Comparison of ENCODE assay signal across 12 cellular contexts in genomic region chrX:16822723-16823122, GRCh38. TPM values are rescaled to one million over a fixed set of nuclear protein-coding genes. Genes with fewer than 3 reads are reported as not detected.
DNase-seq lines count a peak whose midpoint lies in the region; ATAC-seq and TF ChIP-seq lines count a peak whose summit lies in the region.
"Had no signal": no experiment of that assay in that cellular context is flagged by ENCODE, and none has a peak within 500 bp of the region (broad histone marks: within the 10 kb centered on the region; RNA-seq: fewer than 3 reads in every experiment).

No MANE protein-coding gene starts in this region.

- no peak overlapping the region; the same call in 1 of the 2 replicates for H3K4ac ChIP-seq in IMR-90 (ENCODE audit: low read depth, low read length)

- H2BK120ac ChIP-seq in IMR-90 (ENCODE audit: low read depth, low read length), result no peak overlapping the region

- dilution Hi-C loops in IMR-90 (cut with HindIII; ENCODE audit: low sequenced_read_pairs, unreplicated experiment), result no loop called here

- intact Hi-C loops in IMR-90 (cut with micrococcal nuclease), result no loop called here
- intact Hi-C loops in activated T-helper 2 cell treated with anti-CD3 and anti-CD28 coated beads, Interferon-gamma antibody, Interleukin-2, Interleukin-4, amounts not matched to agents 10 μg/mL and 5 μg/mL and 100 μg/mL, durations not matched to agents 14 hours and 24 hours and 36 hours (cut with micrococcal nuclease), result loop anchor here (1.0 kb wide), 1 partner anchor 36 kb away; the partner anchor contains the start of gene TXLNG

- peaks cover 7% of the 10 kb centered on the region; the same call in 1 of the 2 replicates for H4K20me1 ChIP-seq in IMR-90 (ENCODE audit: insufficient read depth, low read length)
- no peaks in the 10 kb centered on the region; the same call in 1 of the 2 replicates for H4K20me1 ChIP-seq in GM23338 (replicated peaks; ENCODE audit: insufficient read depth)

- no peaks in the 10 kb centered on the region for H3K9me3 ChIP-seq in IMR-90 (ENCODE audit: control insufficient read depth, insufficient read depth, low read length)
- H3K9me3 ChIP-seq: BLaER1 treated with 17β-estradiol and CSF1 and Interleukin-3, amounts not matched to agents 10 nM and 100 nM had no signal

- no peak overlapping the region for H4K5ac ChIP-seq in IMR-90 (ENCODE audit: low read depth, low read length)

- H2AK5ac ChIP-seq in IMR-90 (ENCODE audit: low read depth, low read length), result no peak overlapping the region

- H2BK15ac ChIP-seq in IMR-90 (ENCODE audit: low read depth, low read length), result no peak overlapping the region

- no peak overlapping the region for H3K4me3 Mint-ChIP-seq in activated T-helper 2 cell treated with anti-CD3 and anti-CD28 coated beads, Interferon-gamma antibody, Interleukin-2, Interleukin-4, amounts not matched to agents 10 μg/mL and 5 μg/mL and 100 μg/mL, durations not matched to agents 14 hours and 24 hours and 36 hours (ENCODE audit: low read depth)
- H3K4me3 Mint-ChIP-seq in GM23338, result no peak overlapping the region

- H3K79me1 ChIP-seq in IMR-90 (ENCODE audit: low read depth in 1 of 2, low read length in 2 of 2), result peaks cover 0 to 8% of the 10 kb centered on the region in 2 experiments; a peak in 2 of 4 replicates

- H2AFZ ChIP-seq in IMR-90 (replicated peaks; ENCODE audit: low read length, poor library complexity) (no peak overlapping the region), GM23338 (no peak overlapping the region)

- H3K27ac ChIP-seq in IMR-90 (ENCODE audit: insufficient read depth, low read length) (no peak overlapping the region), foreskin keratinocyte (peak overlapping the region; percentile 66), GM23338 (ENCODE audit: low read depth) (no peak overlapping the region)
- H3K27ac ChIP-seq: BLaER1 treated with 17β-estradiol and CSF1 and Interleukin-3, amounts not matched to agents 10 nM and 100 nM had no signal

- TF ChIP-seq CTCF in IMR-90 (conservative IDR thresholded peaks at IDR 0.05; ENCODE audit: low read depth, low read length) (no peak), foreskin keratinocyte (conservative IDR thresholded peaks at IDR 0.05) (no peak), GM23338 (conservative IDR thresholded peaks at IDR 0.05; ENCODE audit: low read depth in 2 of 2) (no peak)

- no peak overlapping the region for H2BK5ac ChIP-seq in IMR-90 (ENCODE audit: low read depth, low read length, poor library complexity, severe bottlenecking)

- no peaks in the 10 kb centered on the region for H3K27me3 Mint-ChIP-seq in activated T-helper 2 cell treated with anti-CD3 and anti-CD28 coated beads, Interferon-gamma antibody, Interleukin-2, Interleukin-4, amounts not matched to agents 10 μg/mL and 5 μg/mL and 100 μg/mL, durations not matched to agents 14 hours and 24 hours and 36 hours (ENCODE audit: low read depth)
- peaks cover 1% of the 10 kb centered on the region for H3K27me3 Mint-ChIP-seq in GM23338 (ENCODE audit: insufficient read depth, low read depth, poor library complexity)

- 75% methylated on average over 2 of the region's 2 CpGs; no CpG with 5 or more reads in 1 of the 2 experiments for WGBS in IMR-90 (ENCODE audit: extremely low coverage in 2 of 2, insufficient read length in 1 of 2), 2 experiments

- 0 out of 2 replicates have a peak, but pooled peaks have one; percentile 9 for ATAC-seq in IMR-90 (ENCODE audit: low read depth)
- ATAC-seq in foreskin keratinocyte, result peak; percentile 87
- no peak for ATAC-seq in GM19023 (IDR thresholded peaks at IDR 0.05; ENCODE audit: unreplicated experiment)
- ATAC-seq in GM23338, result no peak
- ATAC-seq in HG03039 (IDR thresholded peaks at IDR 0.05; ENCODE audit: unreplicated experiment), result no peak

- in situ Hi-C loops in IMR-90 (cut with MboI; ENCODE audit: low sequenced_read_pairs), result loop anchor here (10.0 kb wide), 1 partner anchor 232 kb away; no protein-coding TSS in a partner anchor

- H3K36me3 ChIP-seq in IMR-90 (ENCODE audit: control insufficient read depth, insufficient read depth, low read length) (peaks cover 9% of the 10 kb centered on the region), GM23338 (ENCODE audit: insufficient read depth) (no peaks in the 10 kb centered on the region; the same call in 1 of the 2 replicates)

- no peak overlapping the region for H3K9ac ChIP-seq in IMR-90 (ENCODE audit: low read depth, low read length)
- H3K9ac ChIP-seq: BLaER1 treated with 17β-estradiol and CSF1 and Interleukin-3, amounts not matched to agents 10 nM and 100 nM had no signal

- no peak for TF ChIP-seq POLR2A in IMR-90 (IDR thresholded peaks at IDR 0.05; ENCODE audit: low read depth, low read length)

- H2AK9ac ChIP-seq in IMR-90 (replicated peaks; ENCODE audit: low read depth, low read length, poor library complexity), result peak overlapping the region; percentile 30

- H3K4me3 ChIP-seq in IMR-90 (ENCODE audit: insufficient read depth, low read depth, low read length), result no peak overlapping the region
- H3K4me3 ChIP-seq in GM23338, result no peak overlapping the region
- H3K4me3 ChIP-seq: BLaER1 treated with 17β-estradiol and CSF1 and Interleukin-3, amounts not matched to agents 10 nM and 100 nM had no signal

- no peaks in the 10 kb centered on the region for H3K9me2 ChIP-seq in GM23338 (ENCODE audit: insufficient read depth)

- 0 out of 2 replicates have a peak overlapping the region, but pooled peaks have one; percentile 3 for H2BK20ac ChIP-seq in IMR-90 (ENCODE audit: low read depth, low read length)

- peak overlapping the region; percentile 94 for H3K27ac Mint-ChIP-seq in activated T-helper 2 cell treated with anti-CD3 and anti-CD28 coated beads, Interferon-gamma antibody, Interleukin-2, Interleukin-4, amounts not matched to agents 10 μg/mL and 5 μg/mL and 100 μg/mL, durations not matched to agents 14 hours and 24 hours and 36 hours
- no peak overlapping the region for H3K27ac Mint-ChIP-seq in GM23338

- no peak overlapping the region for H3K14ac ChIP-seq in IMR-90 (replicated peaks; ENCODE audit: low read depth, low read length)

- H3F3A ChIP-seq in GM23338 (replicated peaks; ENCODE audit: low read depth), result no peaks in the 10 kb centered on the region

- peak overlapping the region; percentile 12; the same call in 1 of the 2 replicates for H3K4me2 ChIP-seq in IMR-90 (ENCODE audit: low read depth, low read length)
- H3K4me2 ChIP-seq in GM23338, result no peak overlapping the region
- H3K4me2 ChIP-seq: BLaER1 treated with 17β-estradiol and CSF1 and Interleukin-3, amounts not matched to agents 10 nM and 100 nM had no signal

- H3K36me3 Mint-ChIP-seq in activated T-helper 2 cell treated with anti-CD3 and anti-CD28 coated beads, Interferon-gamma antibody, Interleukin-2, Interleukin-4, amounts not matched to agents 10 μg/mL and 5 μg/mL and 100 μg/mL, durations not matched to agents 14 hours and 24 hours and 36 hours (ENCODE audit: low read depth), result peaks cover 28% of the 10 kb centered on the region
- peaks cover 60% of the 10 kb centered on the region; the same call in 2 of the 3 replicates for H3K36me3 Mint-ChIP-seq in GM23338 (ENCODE audit: low read depth)

- H3K79me2 ChIP-seq in GM23338 (replicated peaks; ENCODE audit: insufficient read depth), result peaks cover 7% of the 10 kb centered on the region

- BruUV-seq in IMR-90 (replicated peaks; lab: Mats Ljungman, UMichigan), result no TSS peak

- H3K4me1 Mint-ChIP-seq in activated T-helper 2 cell treated with anti-CD3 and anti-CD28 coated beads, Interferon-gamma antibody, Interleukin-2, Interleukin-4, amounts not matched to agents 10 μg/mL and 5 μg/mL and 100 μg/mL, durations not matched to agents 14 hours and 24 hours and 36 hours (ENCODE audit: low read depth), result peaks cover 16% of the 10 kb centered on the region
- peaks cover 3% of the 10 kb centered on the region; the same call in 2 of the 3 replicates for H3K4me1 Mint-ChIP-seq in GM23338

- no peaks in the 10 kb centered on the region for H3K27me3 ChIP-seq in IMR-90 (ENCODE audit: control insufficient read depth, insufficient read depth, low read length)
- H3K27me3 ChIP-seq in foreskin keratinocyte, result no peaks in the 10 kb centered on the region
- no peaks in the 10 kb centered on the region for H3K27me3 ChIP-seq in GM23338 (ENCODE audit: insufficient read depth)
- H3K27me3 ChIP-seq: BLaER1 treated with 17β-estradiol and CSF1 and Interleukin-3, amounts not matched to agents 10 nM and 100 nM had no signal

- no peak overlapping the region for H4K8ac ChIP-seq in IMR-90 (ENCODE audit: low read depth in 2 of 2, low read length in 2 of 2)

- DNase-seq in AG08396 (ENCODE audit: low spot score), result peak; percentile 54
- DNase-seq in IMR-90, result peak; percentile 79
- no peak for DNase-seq in activated T-helper 2 cell treated with anti-CD3 and anti-CD28 coated beads, Interferon-gamma antibody, Interleukin-2, Interleukin-4, amounts not matched to agents 10 μg/mL and 5 μg/mL and 100 μg/mL, durations not matched to agents 14 hours and 24 hours and 36 hours (ENCODE audit: low spot score)
- DNase-seq in foreskin keratinocyte, result peak; percentile 50 to 75
- DNase-seq in GM23338 (ENCODE audit: low spot score), result no peak
- DNase-seq in T1000 (lab: John Stamatoyannopoulos, UW), result no peak
- DNase-seq: Kasumi-1, NCI-H2171, substantia nigra had no signal

- no peak overlapping the region for H4K91ac ChIP-seq in IMR-90 (ENCODE audit: insufficient read depth, low read depth, low read length)

- H3K23ac ChIP-seq in IMR-90 (ENCODE audit: low read depth, low read length), result 0 out of 2 replicates have a peak overlapping the region, but pooled peaks have one; percentile 7

- POLR2A ChIA-PET in IMR-90 (lab: Charles Lee; ENCODE audit: unreplicated experiment), result no interaction called here

- H3K56ac ChIP-seq in IMR-90 (ENCODE audit: extremely low read depth, insufficient read depth, low read length), result no peak overlapping the region

- CTCF ChIA-PET in IMR-90 (lab: Yijun Ruan, JAX), result interaction anchor here (0.6 kb wide), 2 partner anchors 44 to 224 kb away, joined by 3 read pairs; no protein-coding TSS in a partner anchor

- no peak overlapping the region for H3K18ac ChIP-seq in IMR-90 (ENCODE audit: low read depth, low read length)

- H3K9me1 ChIP-seq in IMR-90 (ENCODE audit: insufficient read depth, low read length), result peaks cover 7% of the 10 kb centered on the region; the same call in 1 of the 2 replicates

- H3K4me1 ChIP-seq in IMR-90 (ENCODE audit: control insufficient read depth, insufficient read depth, low read length) (peaks cover 7% of the 10 kb centered on the region; the same call in 1 of the 2 replicates), foreskin keratinocyte (peaks cover 21% of the 10 kb centered on the region), GM23338 (ENCODE audit: insufficient read depth) (no peaks in the 10 kb centered on the region)
- H3K4me1 ChIP-seq: BLaER1 treated with 17β-estradiol and CSF1 and Interleukin-3, amounts not matched to agents 10 nM and 100 nM had no signal

- H3K9me3 Mint-ChIP-seq in activated T-helper 2 cell treated with anti-CD3 and anti-CD28 coated beads, Interferon-gamma antibody, Interleukin-2, Interleukin-4, amounts not matched to agents 10 μg/mL and 5 μg/mL and 100 μg/mL, durations not matched to agents 14 hours and 24 hours and 36 hours, result no peaks in the 10 kb centered on the region
- H3K9me3 Mint-ChIP-seq in GM23338, result no peaks in the 10 kb centered on the region

- TF ChIP-seq RAD21 in IMR-90 (IDR thresholded peaks at IDR 0.05; ENCODE audit: low read length), result no peak

RNA-seq across cellular contexts. Expression of gene TXLNG, which starts 36.5 kb away (rescaled TPM):
- total RNA-seq in IMR-90 (2012; rRNA removed) (7.0 and 11.1 TPM in 2 replicates), foreskin keratinocyte (15.7 and 16.2 TPM in 2 replicates)
- polyA plus RNA-seq in IMR-90 (2012; rRNA removed) (9.4 and 9.7 TPM in 2 replicates), foreskin keratinocyte (7.1 and 8.9 TPM in 2 replicates), GM23338 (2016; fragmentation: Nextera tagmentation; extraction: Ambion mirVana) (35.3 and 45.3 TPM in 2 replicates)
- 1.9 and 5.2 TPM in 2 replicates for polyA plus RNA-seq in IMR-90 (2012; cell fraction: cytosol; rRNA removed)
- 1.9 and 14.5 TPM in 2 replicates for polyA plus RNA-seq in IMR-90 (2012; cell fraction: nucleus; rRNA removed; ENCODE audit: low replicate concordance)
- 19.9 and 21.4 TPM in 2 replicates for total RNA-seq in activated T-helper 2 cell treated with anti-CD3 and anti-CD28 coated beads, Interferon-gamma antibody, Interleukin-2, Interleukin-4, amounts not matched to agents 10 μg/mL and 5 μg/mL and 100 μg/mL, durations not matched to agents 14 hours and 24 hours and 36 hours
- total RNA-seq in GM23338 (2014; rRNA removed; shearing (Covaris generic)), result 44.8 and 48.4 TPM in 2 replicates

RNA-seq across cellular contexts. Expression of gene RBBP7, which starts 47.4 kb away (rescaled TPM):
- total RNA-seq in IMR-90 (2012; rRNA removed) (132 and 147 TPM in 2 replicates), foreskin keratinocyte (141 and 150 TPM in 2 replicates)
- polyA plus RNA-seq in IMR-90 (2012; rRNA removed) (116 and 149 TPM in 2 replicates), foreskin keratinocyte (149 and 169 TPM in 2 replicates), GM23338 (2016; fragmentation: Nextera tagmentation; extraction: Ambion mirVana) (166 and 167 TPM in 2 replicates)
- 44.7 and 152 TPM in 2 replicates for polyA plus RNA-seq in IMR-90 (2012; cell fraction: cytosol; rRNA removed)
- 23.9 and 112 TPM in 2 replicates for polyA plus RNA-seq in IMR-90 (2012; cell fraction: nucleus; rRNA removed; ENCODE audit: low replicate concordance)
- 163 and 164 TPM in 2 replicates for total RNA-seq in activated T-helper 2 cell treated with anti-CD3 and anti-CD28 coated beads, Interferon-gamma antibody, Interleukin-2, Interleukin-4, amounts not matched to agents 10 μg/mL and 5 μg/mL and 100 μg/mL, durations not matched to agents 14 hours and 24 hours and 36 hours
- total RNA-seq in GM23338 (2014; rRNA removed; shearing (Covaris generic)), result 110 and 111 TPM in 2 replicates

Comparison
In these comparisons a context has a peak if more than half of its experiments do, and no peak if none do; other contexts are left out.
1. DNase-seq: peak in AG08396 (single experiment), IMR-90 (single experiment) and foreskin keratinocyte (2 of 2); none in activated T-helper 2 cell treated with anti-CD3 and anti-CD28 coated beads, Interferon-gamma antibody, Interleukin-2, Interleukin-4, amounts not matched to agents 10 μg/mL and 5 μg/mL and 100 μg/mL, durations not matched to agents 14 hours and 24 hours and 36 hours (single experiment), GM23338 (single experiment) and T1000 (single experiment).
2. ATAC-seq: peak in IMR-90 (single experiment) and foreskin keratinocyte (single experiment); none in GM19023 (single experiment), GM23338 (single experiment) and HG03039 (single experiment).